In the genomic region with DNA sequence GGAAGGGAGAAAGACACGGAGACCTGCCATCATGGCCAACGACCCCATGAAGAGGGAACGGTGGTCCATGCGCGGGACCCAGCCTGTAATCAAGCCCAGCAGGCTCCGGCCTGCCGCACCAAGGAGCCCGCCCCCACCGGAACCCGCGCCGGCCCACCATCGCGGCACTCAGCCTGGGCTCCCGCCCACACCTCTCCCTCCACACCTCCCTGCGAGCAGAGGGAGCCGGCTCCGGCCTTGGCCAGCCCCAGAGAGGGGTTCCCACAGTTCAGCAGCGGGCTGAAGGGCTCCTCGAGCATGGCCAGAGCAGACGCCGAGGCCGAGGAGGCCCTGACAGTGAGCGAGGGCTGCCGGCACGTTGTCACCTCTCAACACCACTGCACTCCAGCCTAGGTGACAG, we compare ENCODE assay signal across 19 cellular contexts.
DNase-seq lines count a peak whose midpoint lies in the region; TF ChIP-seq lines count a peak whose summit lies in the region.
"Had no signal": no experiment of that assay in that cellular context is flagged by ENCODE, and none has a peak within 500 bp of the region (broad histone marks: within the 10 kb centered on the region; RNA-seq: fewer than 3 reads in every experiment).

No MANE protein-coding gene starts in this region.

- H4K8ac ChIP-seq in mesenchymal stem cell (ENCODE audit: low read length): no peak overlapping the region

- peak overlapping the region; percentile 63 for H2AFZ ChIP-seq in mesenchymal stem cell (ENCODE audit: low read depth, low read length)
- H2AFZ ChIP-seq: GM23248 had no signal

- no peak overlapping the region for H4K91ac ChIP-seq in mesenchymal stem cell (ENCODE audit: low read length)

- no peak overlapping the region for H2BK12ac ChIP-seq in mesenchymal stem cell (ENCODE audit: low read length in 2 of 2)

- no peak overlapping the region for H2BK15ac ChIP-seq in mesenchymal stem cell (ENCODE audit: low read depth, poor library complexity, severe bottlenecking)

- WGBS in mesenchymal stem cell: 97% methylated on average over 20 of the region's 26 CpGs
- 61 to 69% methylated on average over 11 to 26 of the region's 26 CpGs for WGBS in testis, 2 donors

- H3K9ac ChIP-seq in mesenchymal stem cell (ENCODE audit: low read length): no peak overlapping the region
- H3K9ac ChIP-seq: BLaER1, GM23248 had no signal

- H3K79me1 ChIP-seq in mesenchymal stem cell (replicated peaks; ENCODE audit: low read length, poor library complexity, severe bottlenecking): no peaks in the 10 kb centered on the region

- H3K9me3 ChIP-seq in mesenchymal stem cell (ENCODE audit: control insufficient read depth, low read length): peaks cover 2% of the 10 kb centered on the region
- no peaks in the 10 kb centered on the region for H3K9me3 ChIP-seq in testis

- H2BK5ac ChIP-seq in mesenchymal stem cell (ENCODE audit: low read depth, low read length, poor library complexity, severe bottlenecking): peak overlapping the region; percentile 8

- no peak overlapping the region for H3K4me2 ChIP-seq in mesenchymal stem cell (ENCODE audit: low read length, poor library complexity, severe bottlenecking)
- H3K4me2 ChIP-seq: BLaER1 had no signal

- no peak overlapping the region for H2AK5ac ChIP-seq in mesenchymal stem cell (ENCODE audit: low read length, severe bottlenecking)

- no peak for TF ChIP-seq CTCF in testis (IDR thresholded peaks at IDR 0.05)

- peaks cover 8% of the 10 kb centered on the region for H3K4me1 ChIP-seq in mesenchymal stem cell (ENCODE audit: control insufficient read depth, insufficient read depth, low read depth, low read length)
- no peaks in the 10 kb centered on the region for H3K4me1 ChIP-seq in testis
- H3K4me1 ChIP-seq: BLaER1 had no signal

- no peak overlapping the region for H3K14ac ChIP-seq in mesenchymal stem cell (ENCODE audit: low read length in 2 of 2)

- H3K4me3 ChIP-seq in mesenchymal stem cell (ENCODE audit: insufficient read depth in 1 of 2, low read depth in 1 of 2, low read length in 2 of 2) (peak overlapping the region in 1 of 2 experiments; percentile 42), testis (peak overlapping the region; percentile 44 to 55)
- H3K4me3 ChIP-seq: BLaER1, GM12878, GM23248 had no signal

- no peaks in the 10 kb centered on the region for H3K27me3 ChIP-seq in mesenchymal stem cell (ENCODE audit: control insufficient read depth in 1 of 2, insufficient read depth in 1 of 2, low read length in 2 of 2)
- no peaks in the 10 kb centered on the region for H3K27me3 ChIP-seq in testis
- H3K27me3 ChIP-seq: BLaER1 had no signal

- no peak for TF ChIP-seq POLR2A in testis (IDR thresholded peaks at IDR 0.05)

- H3K36me3 ChIP-seq in mesenchymal stem cell (ENCODE audit: control insufficient read depth in 1 of 2, insufficient read depth in 2 of 2, low read depth in 1 of 2, low read length in 2 of 2) (no peaks in the 10 kb centered on the region), testis (ENCODE audit: low read depth, missing control alignments) (no peaks in the 10 kb centered on the region)
- H3K36me3 ChIP-seq: BLaER1 had no signal

- DNase-seq in activated gamma-delta T cell (lab: John Stamatoyannopoulos, UW): peak; percentile 12
- DNase-seq in activated gamma-delta T cell treated with Interleukin-2 at 50 U/mL for 16 hours: no peak
- DNase-seq in mesenchymal stem cell: no peak
- peak; percentile 33 for DNase-seq in testis
- no peak for DNase-seq in HT-29 (ENCODE audit: low spot score)
- no peak for DNase-seq in C1 segment of cervical spinal cord (lab: John Stamatoyannopoulos, UW)
- DNase-seq in NCI-H1417 treated with DMSO at 0.1 percent for 48 hours (lab: John Stamatoyannopoulos, UW): no peak
- DNase-seq: CD4-positive, alpha-beta T cell; CD8-positive, alpha-beta memory T cell; DMS 273 treated with DMSO at 0.1 percent for 48 hours; DMS79; EL; GDM1; GM23248; H7; HCEC 1CT had no signal

- H3K4ac ChIP-seq in mesenchymal stem cell (ENCODE audit: low read depth in 1 of 2, low read length in 2 of 2): no peak overlapping the region

- H3K23ac ChIP-seq in mesenchymal stem cell (ENCODE audit: low read length in 2 of 2): no peak overlapping the region

- H3K27ac ChIP-seq in mesenchymal stem cell (ENCODE audit: low read length, poor library complexity, severe bottlenecking): no peak overlapping the region
- no peak overlapping the region for H3K27ac ChIP-seq in testis
- H3K27ac ChIP-seq: 22Rv1, BLaER1, GM23248 had no signal

- H3K18ac ChIP-seq in mesenchymal stem cell (ENCODE audit: low read depth in 1 of 2, low read length in 2 of 2): peak overlapping the region in 1 of 2 experiments; percentile 39

- H2BK120ac ChIP-seq in mesenchymal stem cell (ENCODE audit: low read depth, low read length): no peak overlapping the region

- intact Hi-C loops in testis (cut with DNase I; ENCODE audit: low total_unique reads): no loop called here

Comparison
In these comparisons a context has a peak if more than half of its experiments do, and no peak if none do; other contexts are left out.
1. DNase-seq: peak in activated gamma-delta T cell (single experiment) and testis (single experiment); none in activated gamma-delta T cell treated with Interleukin-2 at 50 U/mL for 16 hours (single experiment), mesenchymal stem cell (single experiment), HT-29 (single experiment), C1 segment of cervical spinal cord (0 of 14) and NCI-H1417 treated with DMSO at 0.1 percent for 48 hours (single experiment).